In genomic region chr1:181525104-181525721, GRCh38 we compare ENCODE assay signal across 22 cellular contexts. TPM values are rescaled to one million over a fixed set of nuclear protein-coding genes. Genes with fewer than 3 reads are reported as not detected.
"Had no signal": no experiment of that assay in that cellular context is flagged by ENCODE, and none has a peak within 500 bp of the region (broad histone marks: within the 10 kb centered on the region; RNA-seq: fewer than 3 reads in every experiment).

No MANE protein-coding gene starts in this region.

- H3K4me2 ChIP-seq: neural progenitor cell had no signal

- DNase-seq: cortex of kidney; effector memory CD8-positive, alpha-beta T cell; erythroblast; esophagus squamous epithelium; foreskin melanocyte; glutamatergic neuron; mesenchymal stem cell; mucosa of descending colon; naive B cell; sigmoid colon; spleen; stimulated activated CD4-positive, alpha-beta T cell treated with anti-CD3 and anti-CD28 coated beads, Interleukin-15, amount 100 ng/mL, for 24 hours; stimulated activated CD4-positive, alpha-beta T cell treated with anti-CD3 and anti-CD28 coated beads, Interleukin-2, amount 100 ng/mL, for 48 hours; stimulated activated naive B cell treated with anti-CD40 and anti-IgM and Interleukin-4, amounts not matched to agents 10 μg/mL and 1 μg/mL and 100 μg/mL, for 72 hours; upper lobe of left lung had no signal

- H3K27ac ChIP-seq: esophagus squamous epithelium, neural progenitor cell, parathyroid adenoma, sigmoid colon, skin epidermis, spleen, thoracic aorta, tibial nerve, upper lobe of left lung had no signal

- H2AFZ ChIP-seq: neural progenitor cell, parathyroid adenoma had no signal

- H3K9ac ChIP-seq: neural progenitor cell, parathyroid adenoma had no signal

- H3K4me3 ChIP-seq: esophagus squamous epithelium, mucosa of descending colon, neural progenitor cell, sigmoid colon, skin epidermis, spleen, thoracic aorta, tibial nerve, upper lobe of left lung had no signal

- H3K36me3 ChIP-seq: esophagus squamous epithelium, neural progenitor cell, sigmoid colon, spleen, thoracic aorta, tibial nerve, upper lobe of left lung had no signal

- ATAC-seq: effector memory CD8-positive, alpha-beta T cell; left lobe of liver; mucosa of descending colon; stimulated activated naive B cell treated with anti-CD40 and anti-IgM and Interleukin-4, amounts not matched to agents 10 μg/mL and 1 μg/mL and 100 μg/mL, for 72 hours had no signal

- H3K4me1 ChIP-seq: esophagus squamous epithelium, parathyroid adenoma, sigmoid colon, spleen, tibial nerve, upper lobe of left lung had no signal

- H3K79me2 ChIP-seq: parathyroid adenoma had no signal

- H3K27me3 ChIP-seq: esophagus squamous epithelium, neural progenitor cell, sigmoid colon, spleen, tibial nerve, upper lobe of left lung had no signal

RNA-seq across cellular contexts. Expression of gene CACNA1E, which starts 41.9 kb away (rescaled TPM):
- total RNA-seq: thoracic aorta, tibial nerve had no signal
- polyA plus RNA-seq: keratinocyte had no signal
